In genomic region chr2:200534572-200534971, GRCh38 we compare ENCODE assay signal across 24 cellular contexts. TPM values are rescaled to one million over a fixed set of nuclear protein-coding genes. Genes with fewer than 3 reads are reported as not detected.
DNase-seq lines count a peak whose midpoint lies in the region; ATAC-seq and TF ChIP-seq lines count a peak whose summit lies in the region.
"Had no signal": no experiment of that assay in that cellular context is flagged by ENCODE, and none has a peak within 500 bp of the region (broad histone marks: within the 10 kb centered on the region; RNA-seq: fewer than 3 reads in every experiment).

No MANE protein-coding gene starts in this region.

- H3K36me3 Mint-ChIP-seq in chondrocyte (ENCODE audit: low read depth) (no peaks in the 10 kb centered on the region), neural crest cell (ENCODE audit: low read depth) (peaks cover 2% of the 10 kb centered on the region)

- ATAC-seq in SK-N-SH treated with all-trans-retinoic acid at 6 μM for 48 hours, result peak; percentile 58
- ATAC-seq in GM21423 (IDR thresholded peaks at IDR 0.05; ENCODE audit: unreplicated experiment), result no peak
- ATAC-seq: Panc1 had no signal

- H3K27ac ChIP-seq in A673 (ENCODE audit: low read depth, low read length, poor library complexity, severe bottlenecking), result no peak overlapping the region
- H3K27ac ChIP-seq: C4-2B, RWPE1 had no signal

- H3K4me1 ChIP-seq in A673 (ENCODE audit: insufficient read depth, low read length, poor library complexity, severe bottlenecking), result no peaks in the 10 kb centered on the region

- intact Hi-C loops in A673 (cut with micrococcal nuclease; ENCODE audit: unreplicated experiment), result no loop called here

- POLR2A ChIA-PET in A673 (lab: Charles Lee; ENCODE audit: low non-redundant PET), result no interaction called here

- TF ChIP-seq CTCF in chondrocyte (IDR thresholded peaks at IDR 0.05) (no peak), neural crest cell (conservative IDR thresholded peaks at IDR 0.05) (no peak), A673 (conservative IDR thresholded peaks at IDR 0.05; ENCODE audit: low read depth, low read length) (no peak)

- peaks cover 52% of the 10 kb centered on the region for H3K36me3 ChIP-seq in A673 (ENCODE audit: insufficient read depth, low read length, poor library complexity, severe bottlenecking)

- no peak overlapping the region for H3K4me3 ChIP-seq in A673 (ENCODE audit: low read depth, low read length, poor library complexity, severe bottlenecking)
- H3K4me3 ChIP-seq: MG63 had no signal

- CTCF ChIA-PET in A673 (lab: Charles Lee), result no interaction called here

- no peaks in the 10 kb centered on the region for H3K27me3 Mint-ChIP-seq in chondrocyte (ENCODE audit: low read depth)
- no peaks in the 10 kb centered on the region for H3K27me3 Mint-ChIP-seq in neural crest cell (ENCODE audit: low read depth)

- H3K4me3 Mint-ChIP-seq in chondrocyte (ENCODE audit: unreplicated experiment) (no peak overlapping the region), neural crest cell (no peak overlapping the region)

- no peaks in the 10 kb centered on the region for H3K9me3 ChIP-seq in A673 (ENCODE audit: low read depth, low read length, poor library complexity, severe bottlenecking)
- H3K9me3 ChIP-seq: MG63 had no signal

- H3K27me3 ChIP-seq in A673 (replicated peaks; ENCODE audit: insufficient read depth, low read depth, low read length, poor library complexity), result no peaks in the 10 kb centered on the region
- H3K27me3 ChIP-seq: MG63 had no signal

- DNase-seq in EH (ENCODE audit: low read depth) (peak; percentile 7), chondrocyte (ENCODE audit: low spot score) (no peak), neural crest cell (ENCODE audit: low read depth, low spot score) (no peak), A673 (ENCODE audit: low spot score) (no peak), amniotic stem cell (lab: John Stamatoyannopoulos, UW) (no peak)
- DNase-seq in stimulated activated CD4-positive, alpha-beta T cell treated with anti-CD3 and anti-CD28 coated beads, Interleukin-2, amount 100 ng/mL, for 48 hours, result no peak
- DNase-seq: Calu3, DND-41, H7, KBM-7, MG63, NCI-H1048, NCI-H1417, NCI-H1694, NCI-H2081, NCI-H2227 treated with DMSO at 0.1 percent for 48 hours, NCI-H510A, NCI-H69, SHP77 had no signal

- BruUV-seq in A673 (replicated peaks; lab: Mats Ljungman, UMichigan), result no TSS peak

- H3K9me3 Mint-ChIP-seq in chondrocyte (ENCODE audit: low read depth) (no peaks in the 10 kb centered on the region), neural crest cell (no peaks in the 10 kb centered on the region)

- H3K4me1 Mint-ChIP-seq in chondrocyte (ENCODE audit: low read depth) (peaks cover 12% of the 10 kb centered on the region), neural crest cell (no peaks in the 10 kb centered on the region)

- H3K27ac Mint-ChIP-seq in chondrocyte (ENCODE audit: unreplicated experiment) (peak overlapping the region; percentile 39), neural crest cell (ENCODE audit: unreplicated experiment) (peak overlapping the region; percentile 31)

TF ChIP-seq in SK-N-SH treated with all-trans-retinoic acid at 6 μM for 48 hours, 23 proteins besides CTCF, POLR2A, EP300 and RAD21:
- TF ChIP-seq, protein P1, sequence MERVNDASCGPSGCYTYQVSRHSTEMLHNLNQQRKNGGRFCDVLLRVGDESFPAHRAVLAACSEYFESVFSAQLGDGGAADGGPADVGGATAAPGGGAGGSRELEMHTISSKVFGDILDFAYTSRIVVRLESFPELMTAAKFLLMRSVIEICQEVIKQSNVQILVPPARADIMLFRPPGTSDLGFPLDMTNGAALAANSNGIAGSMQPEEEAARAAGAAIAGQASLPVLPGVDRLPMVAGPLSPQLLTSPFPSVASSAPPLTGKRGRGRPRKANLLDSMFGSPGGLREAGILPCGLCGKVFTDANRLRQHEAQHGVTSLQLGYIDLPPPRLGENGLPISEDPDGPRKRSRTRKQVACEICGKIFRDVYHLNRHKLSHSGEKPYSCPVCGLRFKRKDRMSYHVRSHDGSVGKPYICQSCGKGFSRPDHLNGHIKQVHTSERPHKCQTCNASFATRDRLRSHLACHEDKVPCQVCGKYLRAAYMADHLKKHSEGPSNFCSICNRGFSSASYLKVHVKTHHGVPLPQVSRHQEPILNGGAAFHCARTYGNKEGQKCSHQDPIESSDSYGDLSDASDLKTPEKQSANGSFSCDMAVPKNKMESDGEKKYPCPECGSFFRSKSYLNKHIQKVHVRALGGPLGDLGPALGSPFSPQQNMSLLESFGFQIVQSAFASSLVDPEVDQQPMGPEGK (CRISPR knock-in tag; IDR thresholded peaks at IDR 0.05; ENCODE audit: borderline replicate concordance), result no peak
- TF ChIP-seq ISL1 (CRISPR knock-in tag; IDR thresholded peaks at IDR 0.05), result peak; percentile 53
- TF ChIP-seq, protein P2, sequence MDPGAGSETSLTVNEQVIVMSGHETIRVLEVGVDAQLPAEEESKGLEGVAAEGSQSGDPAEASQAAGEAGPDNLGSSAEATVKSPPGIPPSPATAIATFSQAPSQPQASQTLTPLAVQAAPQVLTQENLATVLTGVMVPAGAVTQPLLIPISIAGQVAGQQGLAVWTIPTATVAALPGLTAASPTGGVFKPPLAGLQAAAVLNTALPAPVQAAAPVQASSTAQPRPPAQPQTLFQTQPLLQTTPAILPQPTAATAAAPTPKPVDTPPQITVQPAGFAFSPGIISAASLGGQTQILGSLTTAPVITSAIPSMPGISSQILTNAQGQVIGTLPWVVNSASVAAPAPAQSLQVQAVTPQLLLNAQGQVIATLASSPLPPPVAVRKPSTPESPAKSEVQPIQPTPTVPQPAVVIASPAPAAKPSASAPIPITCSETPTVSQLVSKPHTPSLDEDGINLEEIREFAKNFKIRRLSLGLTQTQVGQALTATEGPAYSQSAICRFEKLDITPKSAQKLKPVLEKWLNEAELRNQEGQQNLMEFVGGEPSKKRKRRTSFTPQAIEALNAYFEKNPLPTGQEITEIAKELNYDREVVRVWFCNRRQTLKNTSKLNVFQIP (CRISPR knock-in tag; IDR thresholded peaks at IDR 0.05; ENCODE audit: borderline replicate concordance, low read depth), result no peak
- TF ChIP-seq SNAI2 (CRISPR knock-in tag; IDR thresholded peaks at IDR 0.05), result no peak
- TF ChIP-seq RARB (CRISPR knock-in tag; IDR thresholded peaks at IDR 0.05), result no peak
TF ChIP-seq in SK-N-SH treated with all-trans-retinoic acid at 6 μM for 48 hours: peak in this region for 1.

RNA-seq across cellular contexts. Expression of gene SGO2, which starts 8.6 kb away (rescaled TPM):
- 4.9 to 6.6 TPM (median 5.7 TPM) in 3 replicates for total RNA-seq in chondrocyte
- total RNA-seq in neural crest cell, result 33.1 and 33.5 TPM in 2 replicates
- total RNA-seq in A673 (2021), result 35.2 and 37.3 TPM in 2 replicates

RNA-seq across cellular contexts. Expression of gene KCTD18, which starts 24.7 kb away (rescaled TPM):
- total RNA-seq in chondrocyte (17.3 to 18.9 TPM (median 17.6 TPM) in 3 replicates), neural crest cell (6.2 and 6.5 TPM in 2 replicates), A673 (2021) (12.2 and 15.6 TPM in 2 replicates)

RNA-seq across cellular contexts. Expression of gene AOX1, which starts 51.2 kb away (rescaled TPM):
- total RNA-seq in chondrocyte (1.7 to 3.4 TPM (median 2.0 TPM) in 3 replicates), neural crest cell (2.8 and 4.3 TPM in 2 replicates), A673 (2021) (2.4 and 3.1 TPM in 2 replicates)
